ENCODE assay signal across 20 cellular contexts in the genomic region with DNA sequence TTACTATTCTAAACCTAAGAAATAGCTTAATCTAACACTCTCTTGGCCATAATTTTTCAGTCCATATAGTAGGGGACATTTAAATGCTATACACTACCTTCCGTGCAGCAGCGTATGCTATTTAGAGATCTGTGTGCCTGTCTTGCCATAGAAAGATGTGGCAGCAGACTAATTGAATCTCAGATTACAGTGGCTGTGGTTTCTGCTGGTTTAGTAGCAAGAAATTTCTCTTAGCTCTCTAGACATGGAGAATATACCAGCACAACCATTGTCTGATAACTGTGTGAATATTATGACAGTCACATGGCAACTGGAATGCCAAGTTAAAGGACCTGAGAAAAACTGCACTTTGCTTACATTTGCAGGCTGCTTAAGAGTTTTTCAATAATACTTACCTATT.
"Had no signal": no experiment of that assay in that cellular context is flagged by ENCODE, and none has a peak within 500 bp of the region (broad histone marks: within the 10 kb centered on the region; RNA-seq: fewer than 3 reads in every experiment).

No MANE protein-coding gene starts in this region.

- H3K36me3 Mint-ChIP-seq: activated naive CD4-positive, alpha-beta T cell treated with anti-CD3 and anti-CD28 coated beads, Interleukin-2, amount 50 U/mL, for 24 hours; memory B cell; naive thymus-derived CD8-positive, alpha-beta T cell; stimulated activated effector memory CD8-positive, alpha-beta T cell treated with anti-CD3 and anti-CD28 coated beads, Interleukin-12 subunit alpha, Interleukin-12 subunit beta, amount 100 ng/mL, for 72 hours had no signal

- H3K4me3 Mint-ChIP-seq: activated CD4-positive, alpha-beta T cell treated with anti-CD3 and anti-CD28 coated beads, Interleukin-2, amount 10 ng/mL, durations not matched to agents 7 days and 5 days; activated naive CD4-positive, alpha-beta T cell treated with anti-CD3 and anti-CD28 coated beads, Interleukin-2, amount 50 U/mL, for 24 hours; effector memory CD8-positive, alpha-beta T cell; immature natural killer cell; memory B cell; naive thymus-derived CD8-positive, alpha-beta T cell; stimulated activated effector memory CD8-positive, alpha-beta T cell treated with anti-CD3 and anti-CD28 coated beads, Interleukin-12 subunit alpha, Interleukin-12 subunit beta, amount 100 ng/mL, for 72 hours had no signal

- DNase-seq: activated CD4-positive, alpha-beta T cell treated with anti-CD3 and anti-CD28 coated beads, Interleukin-2, amount 10 ng/mL, durations not matched to agents 7 days and 5 days; activated CD4-positive, CD25-positive, alpha-beta regulatory T cell; activated CD8-positive, alpha-beta memory T cell treated with anti-CD3 and anti-CD28 coated beads for 24 hours; activated CD8-positive, alpha-beta memory T cell treated with anti-CD3 and anti-CD28 coated beads, Interleukin-2, amount 50 U/mL, for 48 hours; activated gamma-delta T cell; activated T-cell treated with anti-CD3 and anti-CD28 coated beads, Interleukin-2, amount 50 U/mL, for 48 hours; effector memory CD8-positive, alpha-beta T cell; immature natural killer cell; mucosa of descending colon; naive thymus-derived CD8-positive, alpha-beta T cell; stimulated activated CD4-positive, alpha-beta T cell treated with anti-CD3 and anti-CD28 coated beads, Interleukin-4, amount 100 ng/mL, for 24 hours; T-helper 9 cell had no signal

- H3K4me3 ChIP-seq: ascending aorta, cardiac muscle cell, mucosa of descending colon, pancreas, thoracic aorta had no signal

- H3K27ac ChIP-seq: ascending aorta, cardiac muscle cell, neutrophil, pancreas, thoracic aorta had no signal

- H3K27me3 Mint-ChIP-seq: activated CD4-positive, alpha-beta T cell treated with anti-CD3 and anti-CD28 coated beads, Interleukin-2, amount 10 ng/mL, durations not matched to agents 7 days and 5 days; activated naive CD4-positive, alpha-beta T cell treated with anti-CD3 and anti-CD28 coated beads, Interleukin-2, amount 50 U/mL, for 24 hours; effector memory CD8-positive, alpha-beta T cell; memory B cell; naive thymus-derived CD8-positive, alpha-beta T cell had no signal

- H3K9me3 Mint-ChIP-seq: activated naive CD4-positive, alpha-beta T cell treated with anti-CD3 and anti-CD28 coated beads, Interleukin-2, amount 50 U/mL, for 24 hours had no signal

- H3K4me1 Mint-ChIP-seq: activated CD4-positive, alpha-beta T cell treated with anti-CD3 and anti-CD28 coated beads, Interleukin-2, amount 10 ng/mL, durations not matched to agents 7 days and 5 days; activated naive CD4-positive, alpha-beta T cell treated with anti-CD3 and anti-CD28 coated beads, Interleukin-2, amount 50 U/mL, for 24 hours; immature natural killer cell; memory B cell; naive thymus-derived CD8-positive, alpha-beta T cell; stimulated activated effector memory CD8-positive, alpha-beta T cell treated with anti-CD3 and anti-CD28 coated beads, Interleukin-12 subunit alpha, Interleukin-12 subunit beta, amount 100 ng/mL, for 72 hours had no signal

- H3K27ac Mint-ChIP-seq: activated CD4-positive, alpha-beta T cell treated with anti-CD3 and anti-CD28 coated beads, Interleukin-2, amount 10 ng/mL, durations not matched to agents 7 days and 5 days; activated naive CD4-positive, alpha-beta T cell treated with anti-CD3 and anti-CD28 coated beads, Interleukin-2, amount 50 U/mL, for 24 hours; effector memory CD8-positive, alpha-beta T cell; immature natural killer cell; memory B cell; naive thymus-derived CD8-positive, alpha-beta T cell; stimulated activated effector memory CD8-positive, alpha-beta T cell treated with anti-CD3 and anti-CD28 coated beads, Interleukin-12 subunit alpha, Interleukin-12 subunit beta, amount 100 ng/mL, for 72 hours had no signal
